In the genomic region with DNA sequence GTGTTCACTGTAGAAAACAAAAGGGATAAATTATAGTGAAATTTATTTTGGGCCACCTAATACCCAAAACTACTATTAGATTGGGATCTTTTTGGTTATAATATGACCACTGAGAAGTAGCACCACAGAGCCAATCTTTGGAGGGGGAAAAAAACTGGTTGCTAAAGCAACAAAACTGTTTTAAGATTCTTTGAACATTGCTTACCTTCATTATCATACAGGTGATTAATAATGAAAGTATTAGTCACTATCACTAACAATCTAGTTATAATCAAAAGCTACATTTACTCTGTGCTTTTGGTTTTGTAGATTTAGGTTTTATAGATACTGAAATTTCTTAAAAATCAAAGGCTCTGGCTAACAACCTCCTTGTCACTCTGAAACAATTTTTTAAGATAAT, we compare ENCODE assay signal across 29 cellular contexts. TPM values are rescaled to one million over a fixed set of nuclear protein-coding genes. Genes with fewer than 3 reads are reported as not detected.
DNase-seq lines count a peak whose midpoint lies in the region; ATAC-seq and TF ChIP-seq lines count a peak whose summit lies in the region.
"Had no signal": no experiment of that assay in that cellular context is flagged by ENCODE, and none has a peak within 500 bp of the region (broad histone marks: within the 10 kb centered on the region; RNA-seq: fewer than 3 reads in every experiment).

No MANE protein-coding gene starts in this region.

- no peaks in the 10 kb centered on the region for H3K36me3 Mint-ChIP-seq in activated CD8-positive, alpha-beta T cell treated with anti-CD3 and anti-CD28 coated beads for 36 hours (ENCODE audit: low read depth)
- H3K36me3 Mint-ChIP-seq in activated CD8-positive, alpha-beta T cell treated with anti-CD3 and anti-CD28 coated beads, Interleukin-2, amount 10 ng/mL, durations not matched to agents 7 days and 5 days (ENCODE audit: low read depth): no peaks in the 10 kb centered on the region
- peaks cover 7% of the 10 kb centered on the region for H3K36me3 Mint-ChIP-seq in stimulated activated effector memory CD8-positive, alpha-beta T cell treated with anti-CD3 and anti-CD28 coated beads, Interleukin-12 subunit alpha, Interleukin-12 subunit beta, amount 100 ng/mL, for 72 hours

- peak; percentile 62 for ATAC-seq in activated CD8-positive, alpha-beta T cell treated with anti-CD3 and anti-CD28 coated beads for 36 hours
- no peak for ATAC-seq in activated CD8-positive, alpha-beta T cell treated with anti-CD3 and anti-CD28 coated beads, Interleukin-2, amount 10 ng/mL, durations not matched to agents 7 days and 5 days
- peak; percentile 41 for ATAC-seq in GM18511 (IDR thresholded peaks at IDR 0.05; ENCODE audit: unreplicated experiment)
- peak; percentile 43 for ATAC-seq in HG03342 (IDR thresholded peaks at IDR 0.05; ENCODE audit: unreplicated experiment)
- peak; percentile 55 for ATAC-seq in stimulated activated effector memory CD8-positive, alpha-beta T cell treated with anti-CD3 and anti-CD28 coated beads, Interleukin-12 subunit alpha, Interleukin-12 subunit beta, amount 100 ng/mL, for 72 hours
- ATAC-seq in lower lobe of right lung: no peak
- ATAC-seq: gastroesophageal sphincter, left cardiac atrium, right lobe of liver had no signal

- intact Hi-C loops in activated CD8-positive, alpha-beta T cell treated with anti-CD3 and anti-CD28 coated beads for 36 hours (cut with micrococcal nuclease): loop anchor here (5.0 kb wide), 1 partner anchor 179 kb away; no protein-coding TSS in a partner anchor
- intact Hi-C loops in lower lobe of right lung (cut with DNase I): loop anchor here (10.0 kb wide), 1 partner anchor 196 kb away; no protein-coding TSS in a partner anchor

- H2BK15ac ChIP-seq in mesenchymal stem cell (ENCODE audit: low read depth, poor library complexity, severe bottlenecking): no peak overlapping the region

- no peak overlapping the region for H3K14ac ChIP-seq in mesenchymal stem cell (ENCODE audit: low read length in 2 of 2)

- H3K27ac Mint-ChIP-seq in activated CD8-positive, alpha-beta T cell treated with anti-CD3 and anti-CD28 coated beads for 36 hours: no peak overlapping the region
- H3K27ac Mint-ChIP-seq in activated CD8-positive, alpha-beta T cell treated with anti-CD3 and anti-CD28 coated beads, Interleukin-2, amount 10 ng/mL, durations not matched to agents 7 days and 5 days: no peak overlapping the region
- no peak overlapping the region for H3K27ac Mint-ChIP-seq in stimulated activated effector memory CD8-positive, alpha-beta T cell treated with anti-CD3 and anti-CD28 coated beads, Interleukin-12 subunit alpha, Interleukin-12 subunit beta, amount 100 ng/mL, for 72 hours

- peaks cover 27% of the 10 kb centered on the region for H3K79me1 ChIP-seq in mesenchymal stem cell (replicated peaks; ENCODE audit: low read length, poor library complexity, severe bottlenecking)

- no peak for TF ChIP-seq CTCF in activated CD8-positive, alpha-beta T cell treated with anti-CD3 and anti-CD28 coated beads for 36 hours (IDR thresholded peaks at IDR 0.05)
- TF ChIP-seq CTCF in lower lobe of right lung (IDR thresholded peaks at IDR 0.05): no peak

- POLR2A ChIA-PET in activated CD8-positive, alpha-beta T cell treated with anti-CD3 and anti-CD28 coated beads for 36 hours (lab: Charles Lee): no interaction called here
- POLR2A ChIA-PET in activated CD8-positive, alpha-beta T cell treated with anti-CD3 and anti-CD28 coated beads, Interleukin-2, amount 10 ng/mL, durations not matched to agents 7 days and 5 days (lab: Charles Lee): no interaction called here

- no peak overlapping the region for H2BK5ac ChIP-seq in mesenchymal stem cell (ENCODE audit: low read depth, low read length, poor library complexity, severe bottlenecking)

- H3K9ac ChIP-seq in mesenchymal stem cell (ENCODE audit: low read length): no peak overlapping the region

- no peak for DNase-seq in activated CD8-positive, alpha-beta T cell treated with anti-CD3 and anti-CD28 coated beads for 36 hours
- no peak for DNase-seq in activated CD8-positive, alpha-beta T cell treated with anti-CD3 and anti-CD28 coated beads, Interleukin-2, amount 10 ng/mL, durations not matched to agents 7 days and 5 days
- no peak for DNase-seq in stimulated activated effector memory CD8-positive, alpha-beta T cell treated with anti-CD3 and anti-CD28 coated beads, Interleukin-12 subunit alpha, Interleukin-12 subunit beta, amount 100 ng/mL, for 72 hours (ENCODE audit: low spot score in 2 of 2)
- DNase-seq in Kasumi-1 (lab: John Stamatoyannopoulos, UW) (no peak), mesenchymal stem cell (no peak), lower lobe of right lung (no peak)
- DNase-seq: activated CD4-positive, alpha-beta T cell treated with anti-CD3 and anti-CD28 coated beads, Interleukin-2, amount 50 U/mL, for 48 hours; DMS153; hippocampal formation; left cardiac atrium; NCI-H1436; NCI-H2107; NCI-H446 treated with DMSO at 0.1 percent for 48 hours; NCI-H82; right lobe of liver; SJCRH30; stimulated activated CD4-positive, alpha-beta T cell treated with anti-CD3 and anti-CD28 coated beads, Interleukin-2, amount 100 ng/mL, for 48 hours; T1000; testis had no signal

- H3K23ac ChIP-seq in mesenchymal stem cell (ENCODE audit: low read length in 2 of 2): no peak overlapping the region

- H4K91ac ChIP-seq in mesenchymal stem cell (ENCODE audit: low read length): no peak overlapping the region

- peaks cover 12% of the 10 kb centered on the region for H3K4me1 Mint-ChIP-seq in activated CD8-positive, alpha-beta T cell treated with anti-CD3 and anti-CD28 coated beads for 36 hours (ENCODE audit: low read depth)
- peaks cover 3% of the 10 kb centered on the region for H3K4me1 Mint-ChIP-seq in activated CD8-positive, alpha-beta T cell treated with anti-CD3 and anti-CD28 coated beads, Interleukin-2, amount 10 ng/mL, durations not matched to agents 7 days and 5 days (ENCODE audit: low read depth)
- H3K4me1 Mint-ChIP-seq in stimulated activated effector memory CD8-positive, alpha-beta T cell treated with anti-CD3 and anti-CD28 coated beads, Interleukin-12 subunit alpha, Interleukin-12 subunit beta, amount 100 ng/mL, for 72 hours: peaks cover 10% of the 10 kb centered on the region

- no peak overlapping the region for H3K18ac ChIP-seq in mesenchymal stem cell (ENCODE audit: low read depth in 1 of 2, low read length in 2 of 2)

- H2BK12ac ChIP-seq in mesenchymal stem cell (ENCODE audit: low read length in 2 of 2): no peak overlapping the region

- CTCF ChIA-PET in activated CD8-positive, alpha-beta T cell treated with anti-CD3 and anti-CD28 coated beads for 36 hours (lab: Charles Lee): interaction anchor here (1.3 to 10.2 kb wide), 3 partner anchors 180 to 201 kb away, joined by 4 to 276 read pairs (median 22); no protein-coding TSS in a partner anchor
- CTCF ChIA-PET in activated CD8-positive, alpha-beta T cell treated with anti-CD3 and anti-CD28 coated beads, Interleukin-2, amount 10 ng/mL, durations not matched to agents 7 days and 5 days (lab: Charles Lee): interaction anchor here (0.8 to 10.1 kb wide), 3 partner anchors 9 to 202 kb away, joined by 3 to 195 read pairs (median 3); no protein-coding TSS in a partner anchor

- H4K8ac ChIP-seq in mesenchymal stem cell (ENCODE audit: low read length): no peak overlapping the region

- no peak overlapping the region for H3K4me3 ChIP-seq in mesenchymal stem cell (ENCODE audit: insufficient read depth in 1 of 2, low read depth in 1 of 2, low read length in 2 of 2)
- no peak overlapping the region for H3K4me3 ChIP-seq in lower lobe of right lung
- H3K4me3 ChIP-seq: gastroesophageal sphincter, right lobe of liver, SJCRH30, testis had no signal

- H3K9me3 Mint-ChIP-seq in activated CD8-positive, alpha-beta T cell treated with anti-CD3 and anti-CD28 coated beads for 36 hours: no peaks in the 10 kb centered on the region
- no peaks in the 10 kb centered on the region for H3K9me3 Mint-ChIP-seq in activated CD8-positive, alpha-beta T cell treated with anti-CD3 and anti-CD28 coated beads, Interleukin-2, amount 10 ng/mL, durations not matched to agents 7 days and 5 days (ENCODE audit: insufficient read depth)
- H3K9me3 Mint-ChIP-seq in stimulated activated effector memory CD8-positive, alpha-beta T cell treated with anti-CD3 and anti-CD28 coated beads, Interleukin-12 subunit alpha, Interleukin-12 subunit beta, amount 100 ng/mL, for 72 hours: no peaks in the 10 kb centered on the region

- no peaks in the 10 kb centered on the region for H3K4me1 ChIP-seq in mesenchymal stem cell (ENCODE audit: control insufficient read depth, insufficient read depth, low read depth, low read length)
- H3K4me1 ChIP-seq in lower lobe of right lung: peaks cover 19% of the 10 kb centered on the region
- H3K4me1 ChIP-seq: right lobe of liver, testis had no signal

- H2AFZ ChIP-seq in mesenchymal stem cell (ENCODE audit: low read depth, low read length): no peak overlapping the region

- H3K36me3 ChIP-seq in mesenchymal stem cell (ENCODE audit: control insufficient read depth in 1 of 2, insufficient read depth in 2 of 2, low read depth in 1 of 2, low read length in 2 of 2): peaks cover 0 to 9% of the 10 kb centered on the region in 2 experiments
- no peaks in the 10 kb centered on the region for H3K36me3 ChIP-seq in lower lobe of right lung
- H3K36me3 ChIP-seq: gastroesophageal sphincter, right lobe of liver, SJCRH30 had no signal

- no peak overlapping the region for H3K4me2 ChIP-seq in mesenchymal stem cell (ENCODE audit: low read length, poor library complexity, severe bottlenecking)

- H3K4me3 Mint-ChIP-seq in activated CD8-positive, alpha-beta T cell treated with anti-CD3 and anti-CD28 coated beads for 36 hours: no peak overlapping the region
- H3K4me3 Mint-ChIP-seq in activated CD8-positive, alpha-beta T cell treated with anti-CD3 and anti-CD28 coated beads, Interleukin-2, amount 10 ng/mL, durations not matched to agents 7 days and 5 days: no peak overlapping the region
- H3K4me3 Mint-ChIP-seq in stimulated activated effector memory CD8-positive, alpha-beta T cell treated with anti-CD3 and anti-CD28 coated beads, Interleukin-12 subunit alpha, Interleukin-12 subunit beta, amount 100 ng/mL, for 72 hours: no peak overlapping the region
- H3K4me3 Mint-ChIP-seq: brain had no signal

- H2BK120ac ChIP-seq in mesenchymal stem cell (ENCODE audit: low read depth, low read length): no peak overlapping the region

- no peak overlapping the region for H3K4ac ChIP-seq in mesenchymal stem cell (ENCODE audit: low read depth in 1 of 2, low read length in 2 of 2)

- H3K27ac ChIP-seq in mesenchymal stem cell (ENCODE audit: low read length, poor library complexity, severe bottlenecking) (no peak overlapping the region), lower lobe of right lung (no peak overlapping the region)
- H3K27ac ChIP-seq: gastroesophageal sphincter, neutrophil, right lobe of liver, SJCRH30, testis had no signal

- H2AK5ac ChIP-seq in mesenchymal stem cell (ENCODE audit: low read length, severe bottlenecking): no peak overlapping the region

- H3K27me3 ChIP-seq in mesenchymal stem cell (ENCODE audit: control insufficient read depth in 1 of 2, insufficient read depth in 1 of 2, low read length in 2 of 2) (no peaks in the 10 kb centered on the region), lower lobe of right lung (ENCODE audit: low read depth) (no peaks in the 10 kb centered on the region)
- H3K27me3 ChIP-seq: gastroesophageal sphincter, neutrophil, right lobe of liver, SJCRH30, testis had no signal

- H3K27me3 Mint-ChIP-seq in activated CD8-positive, alpha-beta T cell treated with anti-CD3 and anti-CD28 coated beads for 36 hours: no peaks in the 10 kb centered on the region
- H3K27me3 Mint-ChIP-seq in activated CD8-positive, alpha-beta T cell treated with anti-CD3 and anti-CD28 coated beads, Interleukin-2, amount 10 ng/mL, durations not matched to agents 7 days and 5 days (ENCODE audit: low read depth): no peaks in the 10 kb centered on the region
- H3K27me3 Mint-ChIP-seq: brain, progenitor cell of endocrine pancreas had no signal

- H3K9me3 ChIP-seq in mesenchymal stem cell (ENCODE audit: control insufficient read depth, low read length) (peaks cover 2% of the 10 kb centered on the region), lower lobe of right lung (no peaks in the 10 kb centered on the region)
- H3K9me3 ChIP-seq: gastroesophageal sphincter, neutrophil, right lobe of liver, SJCRH30, testis had no signal

RNA-seq across cellular contexts. Expression of a gene that starts 31.7 kb away (rescaled TPM):
- 10 to 100 TPM; 11.8 to 15.1 TPM for total RNA-seq in activated CD8-positive, alpha-beta T cell treated with anti-CD3 and anti-CD28 coated beads for 36 hours
- total RNA-seq in activated CD8-positive, alpha-beta T cell treated with anti-CD3 and anti-CD28 coated beads, Interleukin-2, amount 10 ng/mL, durations not matched to agents 7 days and 5 days: 10 to 100 TPM; 16.0 to 16.4 TPM
- 32.9 TPM for polyA plus RNA-seq in mesenchymal stem cell (2013, experiment 1 of 2)
- polyA plus RNA-seq in mesenchymal stem cell (2013, experiment 2 of 2): 31.0 TPM
- 97.2 TPM for total RNA-seq in lower lobe of right lung

RNA-seq across cellular contexts. Expression of a gene that starts 56.9 kb away (rescaled TPM):
- not detected for total RNA-seq in activated CD8-positive, alpha-beta T cell treated with anti-CD3 and anti-CD28 coated beads for 36 hours
- not detected for total RNA-seq in activated CD8-positive, alpha-beta T cell treated with anti-CD3 and anti-CD28 coated beads, Interleukin-2, amount 10 ng/mL, durations not matched to agents 7 days and 5 days
- polyA plus RNA-seq in mesenchymal stem cell (2013, experiment 1 of 2): not detected
- polyA plus RNA-seq in mesenchymal stem cell (2013, experiment 2 of 2): not detected
- total RNA-seq in lower lobe of right lung: not detected
- total RNA-seq: A172, chondrocyte, G401, gastroesophageal sphincter, H1, left cardiac atrium, progenitor cell of endocrine pancreas, right lobe of liver, SJCRH30 had no signal
- polyA plus RNA-seq: H1 had no signal

Comparison
In these comparisons a context has a peak if more than half of its experiments do, and no peak if none do; other contexts are left out.
1. ATAC-seq: peak in activated CD8-positive, alpha-beta T cell treated with anti-CD3 and anti-CD28 coated beads for 36 hours (single experiment), GM18511 (single experiment), HG03342 (single experiment) and stimulated activated effector memory CD8-positive, alpha-beta T cell treated with anti-CD3 and anti-CD28 coated beads, Interleukin-12 subunit alpha, Interleukin-12 subunit beta, amount 100 ng/mL, for 72 hours (single experiment); none in activated CD8-positive, alpha-beta T cell treated with anti-CD3 and anti-CD28 coated beads, Interleukin-2, amount 10 ng/mL, durations not matched to agents 7 days and 5 days (single experiment) and lower lobe of right lung (0 of 2).